15 cellular contexts compared by ENCODE assay signal in genomic region chr9:29208670-29209069, GRCh38.
DNase-seq lines count a peak whose midpoint lies in the region; FAIRE-seq lines count a peak whose summit lies in the region.
"Had no signal": no experiment of that assay in that cellular context is flagged by ENCODE, and none has a peak within 500 bp of the region (broad histone marks: within the 10 kb centered on the region; RNA-seq: fewer than 3 reads in every experiment).

No MANE protein-coding gene starts in this region.

- peak; percentile 26 for FAIRE-seq in endometrium (lab: Jason Lieb, UNC)
- FAIRE-seq in HTR-8/SVneo (lab: Jason Lieb, UNC): no peak
- FAIRE-seq: A204.1 had no signal

- DNase-seq in NCI-H1417 (lab: John Stamatoyannopoulos, UW) (peak; percentile 3 to 30 (median 4)), NCI-H1417 treated with DMSO at 0.1 percent for 48 hours (lab: John Stamatoyannopoulos, UW) (no peak), NCI-H526 treated with DMSO at 0.1 percent for 48 hours (lab: John Stamatoyannopoulos, UW) (peak; percentile 32), superior temporal gyrus (ENCODE audit: extremely low spot score) (peak; percentile 69), HTR-8/SVneo (ENCODE audit: insufficient read length, low spot score) (no peak), NOMO-1 (lab: John Stamatoyannopoulos, UW; ENCODE audit: unreplicated experiment in 2 of 2) (no peak), SHP77 treated with DMSO at 0.1 percent for 48 hours (lab: John Stamatoyannopoulos, UW) (no peak)
- DNase-seq: activated CD4-positive, alpha-beta memory T cell treated with anti-CD3 and anti-CD28 coated beads, Interleukin-2, amount 10 ng/mL, durations not matched to agents 7 days and 5 days; adrenal gland; erythroblast; left cardiac atrium; NCI-H187 treated with DMSO at 0.1 percent for 48 hours; stomach had no signal

Comparison
In these comparisons a context has a peak if more than half of its experiments do, and no peak if none do; other contexts are left out.
1. DNase-seq: peak in NCI-H1417 (3 of 3), NCI-H526 treated with DMSO at 0.1 percent for 48 hours (single experiment) and superior temporal gyrus (single experiment); none in NCI-H1417 treated with DMSO at 0.1 percent for 48 hours (single experiment), HTR-8/SVneo (single experiment), NOMO-1 (0 of 2) and SHP77 treated with DMSO at 0.1 percent for 48 hours (single experiment).